17 cellular contexts compared by ENCODE assay signal in genomic region chr3:73512095-73512494, GRCh38.
A peak's percentile ranks its signal among the peaks of the same experiment; 100 is the strongest.
DNase-seq lines count a peak whose midpoint lies in the region; ATAC-seq and TF ChIP-seq lines count a peak whose summit lies in the region.
"Had no signal": no experiment of that assay in that cellular context is flagged by ENCODE, and none has a peak within 500 bp of the region (broad histone marks: within the 10 kb centered on the region; RNA-seq: fewer than 3 reads in every experiment).

No MANE protein-coding gene starts in this region.

- peak overlapping the region; percentile 54 for H3K4me2 ChIP-seq in hepatocyte
- H3K4me2 ChIP-seq in smooth muscle cell: peak overlapping the region; percentile 73

- ATAC-seq in GM21390 (IDR thresholded peaks at IDR 0.05; ENCODE audit: unreplicated experiment): no peak
- ATAC-seq in HG03159 (IDR thresholded peaks at IDR 0.05; ENCODE audit: unreplicated experiment): no peak

- H4K20me1 ChIP-seq in hepatocyte (ENCODE audit: insufficient read depth, poor library complexity, severe bottlenecking) (peaks cover 13% of the 10 kb centered on the region), smooth muscle cell (ENCODE audit: low read depth) (peaks cover 100% of the 10 kb centered on the region)

- no peak for TF ChIP-seq CTCF in astrocyte of the spinal cord (IDR thresholded peaks at IDR 0.05; ENCODE audit: low read depth, low read length)
- TF ChIP-seq CTCF in hepatocyte (IDR thresholded peaks at IDR 0.05; ENCODE audit: poor library complexity): no peak
- TF ChIP-seq CTCF in smooth muscle cell (IDR thresholded peaks at IDR 0.05; ENCODE audit: borderline replicate concordance, insufficient read depth, poor library complexity, severe bottlenecking): no peak

- H3K79me2 ChIP-seq in hepatocyte (peaks cover 60% of the 10 kb centered on the region), smooth muscle cell (ENCODE audit: low read depth) (peaks cover 95% of the 10 kb centered on the region)
- H3K79me2 ChIP-seq: parathyroid adenoma had no signal

- H3K9me3 ChIP-seq in hepatocyte (ENCODE audit: low read depth): no peaks in the 10 kb centered on the region
- no peaks in the 10 kb centered on the region for H3K9me3 ChIP-seq in smooth muscle cell (replicated peaks; ENCODE audit: low read depth)

- in situ Hi-C loops in astrocyte of the spinal cord (cut with HindIII; ENCODE audit: low sequenced_read_pairs): no loop called here

- no peaks in the 10 kb centered on the region for H3K36me3 ChIP-seq in hepatocyte (replicated peaks; ENCODE audit: insufficient read depth, low read depth)
- H3K36me3 ChIP-seq in smooth muscle cell (ENCODE audit: low read depth): no peaks in the 10 kb centered on the region

- 46% methylated on average over 6 of the region's 6 CpGs for WGBS in hepatocyte (ENCODE audit: low lambda C conversion rate, missing lambda C conversion rate)
- WGBS in smooth muscle cell (ENCODE audit: low lambda C conversion rate): 59% methylated on average over 6 of the region's 6 CpGs

- no peaks in the 10 kb centered on the region for H3K9me2 ChIP-seq in hepatocyte (replicated peaks; ENCODE audit: insufficient read depth)

- H3K4me3 ChIP-seq in astrocyte of the spinal cord (ENCODE audit: low read depth, low read length) (no peak overlapping the region), hepatocyte (no peak overlapping the region), smooth muscle cell (peak overlapping the region; percentile 0)

- H3F3A ChIP-seq in smooth muscle cell (ENCODE audit: low read depth): peaks cover 12% of the 10 kb centered on the region

- H3K27ac ChIP-seq in hepatocyte (peak overlapping the region; percentile 68), smooth muscle cell (ENCODE audit: low read depth) (peak overlapping the region; percentile 68)
- H3K27ac ChIP-seq: parathyroid adenoma, RWPE1 had no signal

- no peak overlapping the region for H2AFZ ChIP-seq in hepatocyte
- no peak overlapping the region for H2AFZ ChIP-seq in smooth muscle cell (ENCODE audit: low read depth)
- H2AFZ ChIP-seq: parathyroid adenoma had no signal

- H3K4me1 ChIP-seq in hepatocyte (ENCODE audit: insufficient read depth): peaks cover 57% of the 10 kb centered on the region
- H3K4me1 ChIP-seq in smooth muscle cell (ENCODE audit: low read depth): peaks cover 46% of the 10 kb centered on the region
- H3K4me1 ChIP-seq: parathyroid adenoma had no signal

- no peaks in the 10 kb centered on the region for H3K27me3 ChIP-seq in hepatocyte
- no peaks in the 10 kb centered on the region for H3K27me3 ChIP-seq in smooth muscle cell (ENCODE audit: low read depth)

- peak; percentile 28 for DNase-seq in DMS53 (lab: John Stamatoyannopoulos, UW)
- DNase-seq in DMS53 treated with DMSO at 0.1 percent for 48 hours (lab: John Stamatoyannopoulos, UW; ENCODE audit: unreplicated experiment): no peak
- peak; percentile 20 for DNase-seq in astrocyte of the spinal cord (ENCODE audit: low read depth, low spot score)
- no peak for DNase-seq in hepatocyte (ENCODE audit: low spot score)
- no peak for DNase-seq in smooth muscle cell (lab: John Stamatoyannopoulos, UW; ENCODE audit: unreplicated experiment)
- no peak for DNase-seq in RPMI8226
- DNase-seq: activated CD4-positive, CD25-positive, alpha-beta regulatory T cell treated with anti-CD3 and anti-CD28 coated beads, Interleukin-2, amount 50 U/mL, for 72 hours; activated CD8-positive, alpha-beta memory T cell treated with anti-CD3 and anti-CD28 coated beads, Interleukin-2, amount 50 U/mL, for 4 hours; activated naive CD4-positive, alpha-beta T cell treated with Interleukin-2 at 50 U/mL for 16 hours; CD4-positive, alpha-beta T cell; KBM-7; NCI-H1436; NCI-H69 had no signal

- H3K9ac ChIP-seq in smooth muscle cell (ENCODE audit: low read depth): no peak overlapping the region
- H3K9ac ChIP-seq: parathyroid adenoma had no signal

Comparison
In these comparisons a context has a peak if more than half of its experiments do, and no peak if none do; other contexts are left out.
1. DNase-seq: peak in DMS53 (single experiment) and astrocyte of the spinal cord (single experiment); none in DMS53 treated with DMSO at 0.1 percent for 48 hours (single experiment), hepatocyte (single experiment), smooth muscle cell (single experiment) and RPMI8226 (single experiment).